Comparison of ENCODE assay signal across 1 cellular context in the genomic region with DNA sequence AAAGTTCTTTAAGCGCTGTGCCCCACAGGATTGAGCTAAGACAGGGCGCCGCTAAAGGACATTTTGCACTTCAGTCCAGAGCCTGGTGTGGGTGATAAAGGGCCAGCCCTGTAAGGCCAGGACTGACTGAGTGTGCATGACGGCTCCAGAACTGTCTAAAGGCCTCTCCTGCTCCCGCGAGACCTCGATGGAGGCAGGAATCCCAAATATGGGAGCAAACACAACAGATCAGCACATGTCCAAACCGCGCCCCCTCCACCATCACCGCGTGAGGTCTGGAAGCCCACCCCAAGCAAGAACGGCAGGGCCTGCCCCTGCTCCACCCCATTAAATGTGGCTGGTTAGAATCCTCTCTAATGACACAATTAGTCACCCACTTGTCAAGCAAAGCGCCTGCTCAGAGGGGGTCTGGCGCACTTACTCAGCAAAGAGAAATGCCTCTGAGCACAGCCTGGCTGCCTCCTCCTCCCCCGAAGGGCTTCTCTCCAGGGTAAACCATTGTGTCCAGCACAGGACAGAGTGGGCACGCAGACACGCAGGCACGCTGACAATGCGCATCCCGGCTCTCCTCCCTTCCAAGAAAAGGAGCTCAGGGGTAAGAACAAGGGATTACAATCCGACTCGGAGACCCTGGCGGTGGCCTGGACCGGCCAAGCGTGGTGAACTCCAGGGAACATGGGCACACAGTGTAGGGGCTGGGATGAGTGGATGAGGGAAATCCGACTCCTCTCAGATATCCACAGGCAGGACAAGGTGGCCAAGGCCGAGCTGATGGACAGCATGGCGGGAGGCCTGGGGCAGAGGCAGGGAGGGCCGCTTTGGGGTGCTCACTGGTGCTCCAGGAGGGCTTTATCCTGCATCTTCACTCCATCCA.
TF ChIP-seq lines count a peak whose summit lies in the region.

No MANE protein-coding gene starts in this region.

TF ChIP-seq in K562, 482 proteins besides CTCF, POLR2A, EP300 and RAD21:
- TF ChIP-seq, protein P1, sequence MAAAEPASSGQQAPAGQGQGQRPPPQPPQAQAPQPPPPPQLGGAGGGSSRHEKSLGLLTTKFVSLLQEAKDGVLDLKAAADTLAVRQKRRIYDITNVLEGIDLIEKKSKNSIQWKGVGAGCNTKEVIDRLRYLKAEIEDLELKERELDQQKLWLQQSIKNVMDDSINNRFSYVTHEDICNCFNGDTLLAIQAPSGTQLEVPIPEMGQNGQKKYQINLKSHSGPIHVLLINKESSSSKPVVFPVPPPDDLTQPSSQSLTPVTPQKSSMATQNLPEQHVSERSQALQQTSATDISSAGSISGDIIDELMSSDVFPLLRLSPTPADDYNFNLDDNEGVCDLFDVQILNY (CRISPR knock-in tag; IDR thresholded peaks at IDR 0.05): no peak
- TF ChIP-seq, protein P2, sequence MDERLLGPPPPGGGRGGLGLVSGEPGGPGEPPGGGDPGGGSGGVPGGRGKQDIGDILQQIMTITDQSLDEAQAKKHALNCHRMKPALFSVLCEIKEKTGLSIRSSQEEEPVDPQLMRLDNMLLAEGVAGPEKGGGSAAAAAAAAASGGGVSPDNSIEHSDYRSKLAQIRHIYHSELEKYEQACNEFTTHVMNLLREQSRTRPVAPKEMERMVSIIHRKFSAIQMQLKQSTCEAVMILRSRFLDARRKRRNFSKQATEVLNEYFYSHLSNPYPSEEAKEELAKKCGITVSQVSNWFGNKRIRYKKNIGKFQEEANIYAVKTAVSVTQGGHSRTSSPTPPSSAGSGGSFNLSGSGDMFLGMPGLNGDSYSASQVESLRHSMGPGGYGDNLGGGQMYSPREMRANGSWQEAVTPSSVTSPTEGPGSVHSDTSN (CRISPR knock-in tag; IDR thresholded peaks at IDR 0.05; ENCODE audit: low read depth): no peak
- TF ChIP-seq, protein P2 (tag; conservative IDR thresholded peaks at IDR 0.05; ENCODE audit: low read depth): 0 out of 2 replicates have a peak, but pooled peaks have one; percentile 6
- TF ChIP-seq CBFA2T3 (IDR thresholded peaks at IDR 0.05) (peak; percentile 6; the same call in 1 of the 2 replicates), RBBP5 (IDR thresholded peaks at IDR 0.05; ENCODE audit: borderline replicate concordance, insufficient read depth, low read length, poor library complexity, severe bottlenecking) (peak; percentile 11), RBFOX2 (IDR thresholded peaks at IDR 0.05; ENCODE audit: low read depth, low read length) (peak; percentile 46; the same call in 1 of the 2 replicates), ZBTB7A (IDR thresholded peaks at IDR 0.05; ENCODE audit: borderline replicate concordance, control insufficient read depth, low read depth, low read length) (peak; percentile 47; the same call in 1 of the 2 replicates), SRF (CRISPR knock-in tag; IDR thresholded peaks at IDR 0.05) (peak in 1 of 2 experiments; percentile 69; a peak in 1 of 4 replicates), NRF1 (conservative IDR thresholded peaks at IDR 0.05 in 1 of 2, IDR thresholded peaks at IDR 0.05 in 1 of 2) (peak; percentile 60 to 70), ZFX (CRISPR knock-in tag; IDR thresholded peaks at IDR 0.05) (0 out of 2 replicates have a peak, but pooled peaks have one; percentile 3), MTF1 (CRISPR knock-in tag; IDR thresholded peaks at IDR 0.05; ENCODE audit: borderline replicate concordance) (no peak), FOSL1 (tag; conservative IDR thresholded peaks at IDR 0.05) (peak; percentile 56), CHD2 (IDR thresholded peaks at IDR 0.05; ENCODE audit: low read depth, low read length) (peak; percentile 49; the same call in 1 of the 2 replicates), HDAC1 (IDR thresholded peaks at IDR 0.05) (peak in 1 of 2 experiments; percentile 47; a peak in 1 of 4 replicates), ZNF133 (CRISPR knock-in tag; IDR thresholded peaks at IDR 0.05) (no peak), SAP30 (IDR thresholded peaks at IDR 0.05; ENCODE audit: borderline replicate concordance, insufficient read depth, low read depth, low read length, poor library complexity, severe bottlenecking) (peak; percentile 68), MEIS2 (IDR thresholded peaks at IDR 0.05; ENCODE audit: partially characterized antibody) (peak; percentile 59), NFE2 (IDR thresholded peaks at IDR 0.05; ENCODE audit: low read depth) (0 out of 2 replicates have a peak, but pooled peaks have one; percentile 18), ZNF324 (CRISPR knock-in tag; IDR thresholded peaks at IDR 0.05) (no peak), ZNF121 (CRISPR knock-in tag; conservative IDR thresholded peaks at IDR 0.05) (0 out of 2 replicates have a peak, but pooled peaks have one; percentile 19)
- TF ChIP-seq, protein P3, sequence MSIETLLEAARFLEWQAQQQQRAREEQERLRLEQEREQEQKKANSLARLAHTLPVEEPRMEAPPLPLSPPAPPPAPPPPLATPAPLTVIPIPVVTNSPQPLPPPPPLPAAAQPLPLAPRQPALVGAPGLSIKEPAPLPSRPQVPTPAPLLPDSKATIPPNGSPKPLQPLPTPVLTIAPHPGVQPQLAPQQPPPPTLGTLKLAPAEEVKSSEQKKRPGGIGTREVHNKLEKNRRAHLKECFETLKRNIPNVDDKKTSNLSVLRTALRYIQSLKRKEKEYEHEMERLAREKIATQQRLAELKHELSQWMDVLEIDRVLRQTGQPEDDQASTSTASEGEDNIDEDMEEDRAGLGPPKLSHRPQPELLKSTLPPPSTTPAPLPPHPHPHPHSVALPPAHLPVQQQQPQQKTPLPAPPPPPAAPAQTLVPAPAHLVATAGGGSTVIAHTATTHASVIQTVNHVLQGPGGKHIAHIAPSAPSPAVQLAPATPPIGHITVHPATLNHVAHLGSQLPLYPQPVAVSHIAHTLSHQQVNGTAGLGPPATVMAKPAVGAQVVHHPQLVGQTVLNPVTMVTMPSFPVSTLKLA (conservative IDR thresholded peaks at IDR 0.05): peak; percentile 44 to 55; a peak in 3 of 4 replicates
- TF ChIP-seq, protein P4, sequence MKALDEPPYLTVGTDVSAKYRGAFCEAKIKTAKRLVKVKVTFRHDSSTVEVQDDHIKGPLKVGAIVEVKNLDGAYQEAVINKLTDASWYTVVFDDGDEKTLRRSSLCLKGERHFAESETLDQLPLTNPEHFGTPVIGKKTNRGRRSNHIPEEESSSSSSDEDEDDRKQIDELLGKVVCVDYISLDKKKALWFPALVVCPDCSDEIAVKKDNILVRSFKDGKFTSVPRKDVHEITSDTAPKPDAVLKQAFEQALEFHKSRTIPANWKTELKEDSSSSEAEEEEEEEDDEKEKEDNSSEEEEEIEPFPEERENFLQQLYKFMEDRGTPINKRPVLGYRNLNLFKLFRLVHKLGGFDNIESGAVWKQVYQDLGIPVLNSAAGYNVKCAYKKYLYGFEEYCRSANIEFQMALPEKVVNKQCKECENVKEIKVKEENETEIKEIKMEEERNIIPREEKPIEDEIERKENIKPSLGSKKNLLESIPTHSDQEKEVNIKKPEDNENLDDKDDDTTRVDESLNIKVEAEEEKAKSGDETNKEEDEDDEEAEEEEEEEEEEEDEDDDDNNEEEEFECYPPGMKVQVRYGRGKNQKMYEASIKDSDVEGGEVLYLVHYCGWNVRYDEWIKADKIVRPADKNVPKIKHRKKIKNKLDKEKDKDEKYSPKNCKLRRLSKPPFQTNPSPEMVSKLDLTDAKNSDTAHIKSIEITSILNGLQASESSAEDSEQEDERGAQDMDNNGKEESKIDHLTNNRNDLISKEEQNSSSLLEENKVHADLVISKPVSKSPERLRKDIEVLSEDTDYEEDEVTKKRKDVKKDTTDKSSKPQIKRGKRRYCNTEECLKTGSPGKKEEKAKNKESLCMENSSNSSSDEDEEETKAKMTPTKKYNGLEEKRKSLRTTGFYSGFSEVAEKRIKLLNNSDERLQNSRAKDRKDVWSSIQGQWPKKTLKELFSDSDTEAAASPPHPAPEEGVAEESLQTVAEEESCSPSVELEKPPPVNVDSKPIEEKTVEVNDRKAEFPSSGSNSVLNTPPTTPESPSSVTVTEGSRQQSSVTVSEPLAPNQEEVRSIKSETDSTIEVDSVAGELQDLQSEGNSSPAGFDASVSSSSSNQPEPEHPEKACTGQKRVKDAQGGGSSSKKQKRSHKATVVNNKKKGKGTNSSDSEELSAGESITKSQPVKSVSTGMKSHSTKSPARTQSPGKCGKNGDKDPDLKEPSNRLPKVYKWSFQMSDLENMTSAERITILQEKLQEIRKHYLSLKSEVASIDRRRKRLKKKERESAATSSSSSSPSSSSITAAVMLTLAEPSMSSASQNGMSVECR (CRISPR knock-in tag; IDR thresholded peaks at IDR 0.05): 0 out of 2 replicates have a peak, but pooled peaks have one; percentile 14
- TF ChIP-seq, protein P5, sequence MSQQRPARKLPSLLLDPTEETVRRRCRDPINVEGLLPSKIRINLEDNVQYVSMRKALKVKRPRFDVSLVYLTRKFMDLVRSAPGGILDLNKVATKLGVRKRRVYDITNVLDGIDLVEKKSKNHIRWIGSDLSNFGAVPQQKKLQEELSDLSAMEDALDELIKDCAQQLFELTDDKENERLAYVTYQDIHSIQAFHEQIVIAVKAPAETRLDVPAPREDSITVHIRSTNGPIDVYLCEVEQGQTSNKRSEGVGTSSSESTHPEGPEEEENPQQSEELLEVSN (IDR thresholded peaks at IDR 0.05; ENCODE audit: borderline replicate concordance in 1 of 2, extremely low read depth in 1 of 2, insufficient read depth in 1 of 2, insufficient read length in 1 of 2, low read depth in 1 of 2, low read length in 1 of 2, poor library complexity in 1 of 2, severe bottlenecking in 1 of 2): peak in 1 of 2 experiments; percentile 23
- TF ChIP-seq, protein P6, sequence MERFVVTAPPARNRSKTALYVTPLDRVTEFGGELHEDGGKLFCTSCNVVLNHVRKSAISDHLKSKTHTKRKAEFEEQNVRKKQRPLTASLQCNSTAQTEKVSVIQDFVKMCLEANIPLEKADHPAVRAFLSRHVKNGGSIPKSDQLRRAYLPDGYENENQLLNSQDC (CRISPR knock-in tag; IDR thresholded peaks at IDR 0.05): no peak
- TF ChIP-seq, protein P7, sequence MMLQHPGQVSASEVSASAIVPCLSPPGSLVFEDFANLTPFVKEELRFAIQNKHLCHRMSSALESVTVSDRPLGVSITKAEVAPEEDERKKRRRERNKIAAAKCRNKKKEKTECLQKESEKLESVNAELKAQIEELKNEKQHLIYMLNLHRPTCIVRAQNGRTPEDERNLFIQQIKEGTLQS (IDR thresholded peaks at IDR 0.05): peak; percentile 50; the same call in 1 of the 2 replicates
- TF ChIP-seq, protein P7 (CRISPR knock-in tag; conservative IDR thresholded peaks at IDR 0.05): no peak
- TF ChIP-seq, protein P8, sequence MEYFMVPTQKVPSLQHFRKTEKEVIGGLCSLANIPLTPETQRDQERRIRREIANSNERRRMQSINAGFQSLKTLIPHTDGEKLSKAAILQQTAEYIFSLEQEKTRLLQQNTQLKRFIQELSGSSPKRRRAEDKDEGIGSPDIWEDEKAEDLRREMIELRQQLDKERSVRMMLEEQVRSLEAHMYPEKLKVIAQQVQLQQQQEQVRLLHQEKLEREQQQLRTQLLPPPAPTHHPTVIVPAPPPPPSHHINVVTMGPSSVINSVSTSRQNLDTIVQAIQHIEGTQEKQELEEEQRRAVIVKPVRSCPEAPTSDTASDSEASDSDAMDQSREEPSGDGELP (CRISPR knock-in tag; IDR thresholded peaks at IDR 0.05; ENCODE audit: borderline replicate concordance): peak; percentile 20; the same call in 1 of the 2 replicates
- TF ChIP-seq, protein P9, sequence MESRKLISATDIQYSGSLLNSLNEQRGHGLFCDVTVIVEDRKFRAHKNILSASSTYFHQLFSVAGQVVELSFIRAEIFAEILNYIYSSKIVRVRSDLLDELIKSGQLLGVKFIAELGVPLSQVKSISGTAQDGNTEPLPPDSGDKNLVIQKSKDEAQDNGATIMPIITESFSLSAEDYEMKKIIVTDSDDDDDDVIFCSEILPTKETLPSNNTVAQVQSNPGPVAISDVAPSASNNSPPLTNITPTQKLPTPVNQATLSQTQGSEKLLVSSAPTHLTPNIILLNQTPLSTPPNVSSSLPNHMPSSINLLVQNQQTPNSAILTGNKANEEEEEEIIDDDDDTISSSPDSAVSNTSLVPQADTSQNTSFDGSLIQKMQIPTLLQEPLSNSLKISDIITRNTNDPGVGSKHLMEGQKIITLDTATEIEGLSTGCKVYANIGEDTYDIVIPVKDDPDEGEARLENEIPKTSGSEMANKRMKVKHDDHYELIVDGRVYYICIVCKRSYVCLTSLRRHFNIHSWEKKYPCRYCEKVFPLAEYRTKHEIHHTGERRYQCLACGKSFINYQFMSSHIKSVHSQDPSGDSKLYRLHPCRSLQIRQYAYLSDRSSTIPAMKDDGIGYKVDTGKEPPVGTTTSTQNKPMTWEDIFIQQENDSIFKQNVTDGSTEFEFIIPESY (CRISPR knock-in tag; IDR thresholded peaks at IDR 0.05): peak; percentile 91
- TF ChIP-seq, protein P10, sequence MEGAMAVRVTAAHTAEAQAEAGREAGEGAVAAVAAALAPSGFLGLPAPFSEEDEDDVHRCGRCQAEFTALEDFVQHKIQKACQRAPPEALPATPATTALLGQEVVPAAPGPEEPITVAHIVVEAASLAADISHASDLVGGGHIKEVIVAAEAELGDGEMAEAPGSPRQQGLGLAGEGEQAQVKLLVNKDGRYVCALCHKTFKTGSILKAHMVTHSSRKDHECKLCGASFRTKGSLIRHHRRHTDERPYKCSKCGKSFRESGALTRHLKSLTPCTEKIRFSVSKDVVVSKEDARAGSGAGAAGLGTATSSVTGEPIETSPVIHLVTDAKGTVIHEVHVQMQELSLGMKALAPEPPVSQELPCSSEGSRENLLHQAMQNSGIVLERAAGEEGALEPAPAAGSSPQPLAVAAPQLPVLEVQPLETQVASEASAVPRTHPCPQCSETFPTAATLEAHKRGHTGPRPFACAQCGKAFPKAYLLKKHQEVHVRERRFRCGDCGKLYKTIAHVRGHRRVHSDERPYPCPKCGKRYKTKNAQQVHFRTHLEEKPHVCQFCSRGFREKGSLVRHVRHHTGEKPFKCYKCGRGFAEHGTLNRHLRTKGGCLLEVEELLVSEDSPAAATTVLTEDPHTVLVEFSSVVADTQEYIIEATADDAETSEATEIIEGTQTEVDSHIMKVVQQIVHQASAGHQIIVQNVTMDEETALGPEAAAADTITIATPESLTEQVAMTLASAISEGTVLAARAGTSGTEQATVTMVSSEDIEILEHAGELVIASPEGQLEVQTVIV (CRISPR knock-in tag; IDR thresholded peaks at IDR 0.05; ENCODE audit: borderline replicate concordance): no peak
